15 cellular contexts compared by ENCODE assay signal in the genomic region with DNA sequence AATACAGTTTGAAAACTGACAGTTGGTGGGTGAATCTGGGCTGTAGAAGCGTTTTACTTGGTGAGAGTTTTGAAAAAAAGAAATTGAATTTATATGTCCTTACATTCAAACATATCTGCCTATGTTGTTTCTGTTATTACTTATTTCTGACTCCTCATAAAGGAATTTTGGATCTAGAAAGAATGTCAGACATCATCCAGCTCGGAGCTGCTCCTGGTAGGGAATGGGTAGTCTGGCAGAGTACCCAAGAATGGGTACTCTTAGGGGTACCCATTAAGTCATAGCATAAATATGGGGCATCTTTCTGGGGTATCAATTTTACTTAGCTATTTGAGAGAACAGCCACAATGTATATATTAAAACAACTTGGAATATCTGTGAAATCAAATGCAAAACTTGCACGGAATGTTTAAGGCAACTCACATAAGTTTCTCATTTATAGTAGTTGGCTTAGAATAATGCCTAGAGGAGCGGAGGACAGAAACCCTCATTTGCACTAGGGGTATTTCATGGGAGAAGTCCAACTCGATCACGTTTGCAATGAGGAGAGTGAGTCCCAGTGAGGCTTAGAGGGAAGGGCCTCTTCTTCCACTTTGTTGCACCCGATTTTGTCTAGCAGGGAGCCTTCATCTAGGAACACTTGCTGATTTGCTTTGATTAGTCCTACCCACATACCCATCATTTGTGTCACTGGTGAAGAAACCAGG. TPM values are rescaled to one million over a fixed set of nuclear protein-coding genes. Genes with fewer than 3 reads are reported as not detected.
DNase-seq lines count a peak whose midpoint lies in the region; ATAC-seq and TF ChIP-seq lines count a peak whose summit lies in the region.
"Had no signal": no experiment of that assay in that cellular context is flagged by ENCODE, and none has a peak within 500 bp of the region (broad histone marks: within the 10 kb centered on the region; RNA-seq: fewer than 3 reads in every experiment).

No MANE protein-coding gene starts in this region.

- peak overlapping the region; percentile 79 for H3K9ac ChIP-seq in mesenchymal stem cell (ENCODE audit: low read length)

- peaks cover 0 to 16% (median 0%) of the 10 kb centered on the region in 9 donors for H3K27me3 ChIP-seq in heart left ventricle
- no peaks in the 10 kb centered on the region for H3K27me3 ChIP-seq in mesenchymal stem cell (ENCODE audit: control insufficient read depth in 1 of 2, insufficient read depth in 1 of 2, low read length in 2 of 2)
- H3K27me3 ChIP-seq in upper lobe of right lung: peaks cover 19% of the 10 kb centered on the region

- intact Hi-C loops in heart left ventricle (cut with DNase I) (no loop called here), left cardiac atrium (cut with DNase I) (no loop called here), upper lobe of right lung (cut with DNase I) (no loop called here), sciatic nerve (cut with DNase I) (no loop called here)

- H3K9me3 ChIP-seq in heart left ventricle (no peaks in the 10 kb centered on the region), mesenchymal stem cell (ENCODE audit: control insufficient read depth, low read length) (no peaks in the 10 kb centered on the region), upper lobe of right lung (no peaks in the 10 kb centered on the region)

- DNase-seq in heart left ventricle: no peak
- no peak for DNase-seq in left cardiac atrium
- DNase-seq in cardiac fibroblast (ENCODE audit: low read depth in 2 of 2): peak; percentile 53 to 61
- DNase-seq in mesenchymal stem cell: no peak
- DNase-seq in upper lobe of right lung: no peak
- DNase-seq in sciatic nerve (ENCODE audit: low spot score): no peak
- DNase-seq: 8988T; activated naive CD8-positive, alpha-beta T cell treated with anti-CD3 and anti-CD28 coated beads for 36 hours; NCI-H2107; SHP77; stimulated activated CD4-positive, alpha-beta T cell treated with anti-CD3 and anti-CD28 coated beads, Interleukin-12 subunit alpha, Interleukin-12 subunit beta, amount 100 ng/mL, for 4 hours had no signal

- H2BK5ac ChIP-seq in mesenchymal stem cell (ENCODE audit: low read depth, low read length, poor library complexity, severe bottlenecking): no peak overlapping the region

- no peak overlapping the region for H4K8ac ChIP-seq in mesenchymal stem cell (ENCODE audit: low read length)

- WGBS in heart left ventricle, 4 donors: 60 to 73% (median 68%) methylated on average over 7 of the region's 7 CpGs
- WGBS in mesenchymal stem cell: 76% methylated on average over 6 of the region's 7 CpGs

- H2BK120ac ChIP-seq in mesenchymal stem cell (ENCODE audit: low read depth, low read length): no peak overlapping the region

- no peak overlapping the region for H3K14ac ChIP-seq in mesenchymal stem cell (ENCODE audit: low read length in 2 of 2)

- peak overlapping the region in 1 of 2 experiments; percentile 22 for H2BK12ac ChIP-seq in mesenchymal stem cell (ENCODE audit: low read length in 2 of 2)

- H3K4me1 ChIP-seq in heart left ventricle (peaks cover 0 to 50% (median 24%) of the 10 kb centered on the region in 12 donors), mesenchymal stem cell (ENCODE audit: control insufficient read depth, insufficient read depth, low read depth, low read length) (peaks cover 12% of the 10 kb centered on the region), upper lobe of right lung (peaks cover 17% of the 10 kb centered on the region)

- ATAC-seq in heart left ventricle (no peak), left cardiac atrium (no peak), upper lobe of right lung (no peak), sciatic nerve (no peak), HG02588 (IDR thresholded peaks at IDR 0.05; ENCODE audit: unreplicated experiment) (no peak), HG02884 (IDR thresholded peaks at IDR 0.05; ENCODE audit: unreplicated experiment) (no peak)
- ATAC-seq: stimulated activated effector memory CD8-positive, alpha-beta T cell treated with anti-CD3 and anti-CD28 coated beads, Interleukin-12 subunit alpha, Interleukin-12 subunit beta, amount 100 ng/mL, for 72 hours had no signal

- no peak for TF ChIP-seq POLR2A in heart left ventricle (IDR thresholded peaks at IDR 0.05)

- H4K91ac ChIP-seq in mesenchymal stem cell (ENCODE audit: low read length): no peak overlapping the region

- no peak overlapping the region for H2BK15ac ChIP-seq in mesenchymal stem cell (ENCODE audit: low read depth, poor library complexity, severe bottlenecking)

- peak overlapping the region in 1 of 2 experiments; percentile 18 for H3K18ac ChIP-seq in mesenchymal stem cell (ENCODE audit: low read depth in 1 of 2, low read length in 2 of 2)

- no peak overlapping the region for H3K4ac ChIP-seq in mesenchymal stem cell (ENCODE audit: low read depth in 1 of 2, low read length in 2 of 2)

- H3K36me3 ChIP-seq in heart left ventricle (peaks cover 0 to 4% (median 0%) of the 10 kb centered on the region in 9 donors), mesenchymal stem cell (ENCODE audit: control insufficient read depth in 1 of 2, insufficient read depth in 2 of 2, low read depth in 1 of 2, low read length in 2 of 2) (peaks cover 6 to 9% of the 10 kb centered on the region in 2 experiments), upper lobe of right lung (no peaks in the 10 kb centered on the region)

- no peak overlapping the region for H3K4me2 ChIP-seq in mesenchymal stem cell (ENCODE audit: low read length, poor library complexity, severe bottlenecking)

- H3K27ac ChIP-seq in heart left ventricle (peak overlapping the region in 11 of 12 donors; percentile 48 to 96 (median 71)), mesenchymal stem cell (ENCODE audit: low read length, poor library complexity, severe bottlenecking) (peak overlapping the region; percentile 66), upper lobe of right lung (peak overlapping the region; percentile 58)

- H3K23ac ChIP-seq in mesenchymal stem cell (ENCODE audit: low read length in 2 of 2): no peak overlapping the region

- peaks cover 6% of the 10 kb centered on the region for H3K79me1 ChIP-seq in mesenchymal stem cell (replicated peaks; ENCODE audit: low read length, poor library complexity, severe bottlenecking)

- no peak overlapping the region for H2AFZ ChIP-seq in mesenchymal stem cell (ENCODE audit: low read depth, low read length)

- TF ChIP-seq CTCF in heart left ventricle (IDR thresholded peaks at IDR 0.05) (no peak), cardiac fibroblast (IDR thresholded peaks at IDR 0.05; ENCODE audit: low read depth, low read length) (no peak), upper lobe of right lung (IDR thresholded peaks at IDR 0.05) (no peak)

- H3K4me3 ChIP-seq in heart left ventricle (peak overlapping the region in 1 of 12 donors; percentile 9), cardiac fibroblast (replicated peaks in 1 of 2; ENCODE audit: low read depth in 2 of 2, low read length in 2 of 2) (peak overlapping the region in 1 of 2 donors; percentile 6), mesenchymal stem cell (ENCODE audit: insufficient read depth in 1 of 2, low read depth in 1 of 2, low read length in 2 of 2) (peak overlapping the region in 1 of 2 experiments; percentile 55), upper lobe of right lung (no peak overlapping the region)

- H2AK5ac ChIP-seq in mesenchymal stem cell (ENCODE audit: low read length, severe bottlenecking): no peak overlapping the region

RNA-seq across cellular contexts. Expression of gene LARP6, which starts 2.4 kb away (rescaled TPM):
- total RNA-seq in heart left ventricle (10 to 100 TPM; 31.8 to 73.1 (median 45.0) TPM), left cardiac atrium (10 to 100 TPM; 34.4 to 47.2 TPM), upper lobe of right lung (6.2 TPM), sciatic nerve (40.7 TPM)
- 10 to 100 TPM; 18.9 to 32.7 TPM for polyA plus RNA-seq in heart left ventricle
- polyA plus RNA-seq in mesenchymal stem cell (2013, experiment 1 of 2): 57.0 TPM
- 60.3 TPM for polyA plus RNA-seq in mesenchymal stem cell (2013, experiment 2 of 2)
- polyA plus RNA-seq: IgD-negative memory B cell had no signal

RNA-seq across cellular contexts. Expression of gene THAP10, which starts 35.9 kb away (rescaled TPM):
- total RNA-seq in heart left ventricle: 1 to 10 TPM; 2.8 to 5.9 (median 5.1) TPM
- 1 to 10 TPM; 1.7 to 5.5 TPM for polyA plus RNA-seq in heart left ventricle
- 1 to 10 TPM; 3.2 to 3.6 TPM for total RNA-seq in left cardiac atrium
- polyA plus RNA-seq in mesenchymal stem cell (2013, experiment 1 of 2): 1.2 TPM
- polyA plus RNA-seq in mesenchymal stem cell (2013, experiment 2 of 2): 1.2 TPM
- 1.5 TPM for total RNA-seq in upper lobe of right lung
- total RNA-seq in sciatic nerve: 3.4 TPM

RNA-seq across cellular contexts. Expression of gene LRRC49, which starts 36.3 kb away (rescaled TPM):
- total RNA-seq in heart left ventricle (100 to 1,000 TPM in 2 of 9 donors, 10 to 100 TPM in 7; 22.4 to 123 (median 60.3) TPM), left cardiac atrium (10 to 100 TPM; 33.0 to 33.1 TPM), upper lobe of right lung (4.3 TPM), sciatic nerve (11.5 TPM)
- 100 to 1,000 TPM in 1 of 2 donors, 10 to 100 TPM in 1; 13.3 to 115 TPM for polyA plus RNA-seq in heart left ventricle
- polyA plus RNA-seq in mesenchymal stem cell (2013, experiment 1 of 2): 1.7 TPM
- polyA plus RNA-seq in mesenchymal stem cell (2013, experiment 2 of 2): 1.8 TPM
- polyA plus RNA-seq: IgD-negative memory B cell had no signal

Comparison
In these comparisons a context has a peak if more than half of its experiments do, and no peak if none do; other contexts are left out.
1. DNase-seq: peak in cardiac fibroblast (2 of 2); none in heart left ventricle (0 of 5), left cardiac atrium (single experiment), mesenchymal stem cell (single experiment), upper lobe of right lung (single experiment) and sciatic nerve (single experiment).
2. Peak in every context shown above with its lines, with median percentiles within 50 percentile points of each other: H3K27ac ChIP-seq.